ENCODE assay signal across 8 cellular contexts in genomic region chr20:19212524-19213502, GRCh38. TPM values are rescaled to one million over a fixed set of nuclear protein-coding genes. Genes with fewer than 3 reads are reported as not detected.
DNase-seq lines count a peak whose midpoint lies in the region; ATAC-seq and TF ChIP-seq lines count a peak whose summit lies in the region.

Gene SLC24A3, plus strand, starts transcription at chr20:19212642.

- H2BK5ac ChIP-seq in trophoblast cell (ENCODE audit: low read depth, low read length, poor library complexity), result no peak within 1 kb of the TSS

- no peaks in the 10 kb centered on the region for H3K79me2 ChIP-seq in trophoblast cell (ENCODE audit: control insufficient read depth, insufficient read depth, low read length, poor library complexity)

- no peak within 1 kb of the TSS for H3K23ac ChIP-seq in trophoblast cell (ENCODE audit: low read length)

- H4K12ac ChIP-seq in trophoblast cell (ENCODE audit: low read depth, low read length), result no peak within 1 kb of the TSS

- H3K4me1 ChIP-seq in trophoblast cell (ENCODE audit: control insufficient read depth in 1 of 2, insufficient read depth in 2 of 2, low read length in 2 of 2), result peaks cover 11 to 18% of the 10 kb centered on the region in 2 experiments

- peak within 1 kb of the TSS; percentile 69 for H2AFZ ChIP-seq in trophoblast cell (ENCODE audit: insufficient read depth, low read length, poor library complexity)

- no CpG with 5 or more reads among the region's 108 CpGs for WGBS in trophoblast cell (ENCODE audit: extremely low coverage, insufficient coverage, insufficient read length)

- H4K91ac ChIP-seq in trophoblast cell (ENCODE audit: low read depth, low read length), result no peak within 1 kb of the TSS

- H3K14ac ChIP-seq in trophoblast cell (ENCODE audit: low read length), result no peak within 1 kb of the TSS

- H3K9me3 ChIP-seq in trophoblast cell (ENCODE audit: insufficient read depth, low read depth, low read length), result no peaks in the 10 kb centered on the region

- no peak within 1 kb of the TSS for H2BK12ac ChIP-seq in trophoblast cell (ENCODE audit: low read length)

- DNase-seq in Ammon's horn (ENCODE audit: low spot score), result peak; percentile 82
- peak; percentile 83 for DNase-seq in NCI-H1105 (lab: John Stamatoyannopoulos, UW)
- DNase-seq in amniotic stem cell (lab: John Stamatoyannopoulos, UW), result peak; percentile 25
- DNase-seq in left ventricle myocardium superior, result peak; percentile 80
- DNase-seq in trophoblast cell, result peak; percentile 41 to 65
- DNase-seq in activated CD4-positive, CD25-positive, alpha-beta regulatory T cell treated with anti-CD3 and anti-CD28 coated beads, Interleukin-2, amount 50 U/mL, for 72 hours, result no peak

- no peak within 1 kb of the TSS for H3K18ac ChIP-seq in trophoblast cell (ENCODE audit: low read length)

- H3K27me3 ChIP-seq in trophoblast cell (ENCODE audit: insufficient read depth, low read length), result peaks cover 15% of the 10 kb centered on the region

- no peaks in the 10 kb centered on the region for H3K36me3 ChIP-seq in trophoblast cell (ENCODE audit: control insufficient read depth in 1 of 2, insufficient read depth in 2 of 2, low read length in 2 of 2)

- H3K27ac ChIP-seq in trophoblast cell (ENCODE audit: low read depth, low read length), result no peak within 1 kb of the TSS

- peak; percentile 73 for ATAC-seq in GM18505 (IDR thresholded peaks at IDR 0.05; ENCODE audit: unreplicated experiment)
- ATAC-seq in left ventricle myocardium superior, result peak; percentile 87
- no peak for ATAC-seq in GM19463 (IDR thresholded peaks at IDR 0.05; ENCODE audit: unreplicated experiment)

- H4K8ac ChIP-seq in trophoblast cell (ENCODE audit: low read depth, low read length), result peak within 1 kb of the TSS; percentile 32

- no peak within 1 kb of the TSS for H3K4ac ChIP-seq in trophoblast cell (ENCODE audit: low read depth, low read length)

- intact Hi-C loops in left ventricle myocardium superior (cut with micrococcal nuclease), result no loop called here

- TF ChIP-seq POLR2A in GM18505 (IDR thresholded peaks at IDR 0.05; ENCODE audit: borderline replicate concordance, extremely low read depth, insufficient read depth, insufficient read length), result no peak

- peaks cover 1% of the 10 kb centered on the region for H3K79me1 ChIP-seq in trophoblast cell (ENCODE audit: low read length)

- H2AK5ac ChIP-seq in trophoblast cell (ENCODE audit: low read length), result no peak within 1 kb of the TSS

- peak within 1 kb of the TSS; percentile 80 for H3K4me2 ChIP-seq in trophoblast cell (ENCODE audit: low read length)

- H2BK120ac ChIP-seq in trophoblast cell (ENCODE audit: insufficient read depth, low read length, poor library complexity), result no peak within 1 kb of the TSS

- H3K4me3 ChIP-seq in trophoblast cell (ENCODE audit: low read depth, low read length), result peak within 1 kb of the TSS; percentile 70

- H3K9ac ChIP-seq in trophoblast cell (ENCODE audit: low read length), result no peak within 1 kb of the TSS

RNA-seq across cellular contexts. Expression of gene SLC24A3, which starts in this region (rescaled TPM):
- total RNA-seq in left ventricle myocardium superior, result 0.62 TPM
- 0.41 and 0.53 TPM in 2 replicates for polyA plus RNA-seq in trophoblast cell (2013)

Comparison
In these comparisons a context has a peak if more than half of its experiments do, and no peak if none do; other contexts are left out.
1. Peak in DNase-seq and ATAC-seq in left ventricle myocardium superior; RNA of the gene not detected or under 1 TPM.